Comparison of ENCODE assay signal across 1 cellular context in the genomic region with DNA sequence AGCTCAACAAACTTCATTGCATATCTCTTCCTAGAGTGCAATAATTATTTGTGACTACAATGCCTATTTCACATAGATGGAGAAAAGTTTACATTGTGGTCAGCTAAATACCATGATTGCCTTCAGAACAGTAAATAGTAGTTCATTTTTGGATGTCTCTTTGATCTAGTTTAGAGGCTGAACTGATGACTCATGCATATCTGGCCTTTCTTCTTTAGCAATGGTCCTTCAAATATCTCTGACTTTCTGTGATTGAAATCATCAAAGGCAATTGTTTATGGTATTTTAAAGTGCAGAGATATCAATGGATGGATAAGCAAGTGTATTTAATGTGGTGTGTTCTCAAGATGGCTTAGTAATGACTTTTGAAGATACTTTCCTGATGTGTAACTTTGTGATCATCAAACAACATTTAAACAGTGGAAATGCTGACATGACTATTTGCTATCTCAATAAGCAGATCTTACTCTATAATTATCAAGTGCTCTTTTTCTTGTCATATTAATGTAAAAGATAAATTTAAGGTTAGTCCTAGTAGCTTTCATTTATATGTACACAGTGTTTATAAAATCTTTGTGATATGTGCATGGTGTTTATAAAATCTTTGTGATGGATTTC.
A peak's percentile ranks its signal among the peaks of the same experiment; 100 is the strongest.
TF ChIP-seq lines count a peak whose summit lies in the region.

No MANE protein-coding gene starts in this region.

TF ChIP-seq in K562, 482 proteins besides CTCF, POLR2A, EP300 and RAD21:
- TF ChIP-seq ZNF354B (CRISPR knock-in tag; IDR thresholded peaks at IDR 0.05) (no peak), NFIC (IDR thresholded peaks at IDR 0.05) (no peak), MAFF (IDR thresholded peaks at IDR 0.05; ENCODE audit: low read length) (peak; percentile 62; the same call in 1 of the 2 replicates), MAFK (IDR thresholded peaks at IDR 0.05; ENCODE audit: low read length) (peak; percentile 71), HMG20B (CRISPR knock-in tag; IDR thresholded peaks at IDR 0.05) (no peak), ZNF174 (CRISPR knock-in tag; IDR thresholded peaks at IDR 0.05) (no peak), NBN (IDR thresholded peaks at IDR 0.05; ENCODE audit: low read depth) (no peak), ZNF316 (IDR thresholded peaks at IDR 0.05) (peak; percentile 75), C11orf30 (IDR thresholded peaks at IDR 0.05; ENCODE audit: low read depth) (peak; percentile 60; the same call in 1 of the 2 replicates), ZNF75A (CRISPR knock-in tag; IDR thresholded peaks at IDR 0.05) (no peak), MAFG (tag; conservative IDR thresholded peaks at IDR 0.05) (peak; percentile 37; the same call in 1 of the 2 replicates), PHB2 (IDR thresholded peaks at IDR 0.05; ENCODE audit: low read depth) (no peak)
- TF ChIP-seq, protein P1, sequence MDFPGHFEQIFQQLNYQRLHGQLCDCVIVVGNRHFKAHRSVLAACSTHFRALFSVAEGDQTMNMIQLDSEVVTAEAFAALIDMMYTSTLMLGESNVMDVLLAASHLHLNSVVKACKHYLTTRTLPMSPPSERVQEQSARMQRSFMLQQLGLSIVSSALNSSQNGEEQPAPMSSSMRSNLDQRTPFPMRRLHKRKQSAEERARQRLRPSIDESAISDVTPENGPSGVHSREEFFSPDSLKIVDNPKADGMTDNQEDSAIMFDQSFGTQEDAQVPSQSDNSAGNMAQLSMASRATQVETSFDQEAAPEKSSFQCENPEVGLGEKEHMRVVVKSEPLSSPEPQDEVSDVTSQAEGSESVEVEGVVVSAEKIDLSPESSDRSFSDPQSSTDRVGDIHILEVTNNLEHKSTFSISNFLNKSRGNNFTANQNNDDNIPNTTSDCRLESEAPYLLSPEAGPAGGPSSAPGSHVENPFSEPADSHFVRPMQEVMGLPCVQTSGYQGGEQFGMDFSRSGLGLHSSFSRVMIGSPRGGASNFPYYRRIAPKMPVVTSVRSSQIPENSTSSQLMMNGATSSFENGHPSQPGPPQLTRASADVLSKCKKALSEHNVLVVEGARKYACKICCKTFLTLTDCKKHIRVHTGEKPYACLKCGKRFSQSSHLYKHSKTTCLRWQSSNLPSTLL (IDR thresholded peaks at IDR 0.05) = no peak
- TF ChIP-seq, protein P2, sequence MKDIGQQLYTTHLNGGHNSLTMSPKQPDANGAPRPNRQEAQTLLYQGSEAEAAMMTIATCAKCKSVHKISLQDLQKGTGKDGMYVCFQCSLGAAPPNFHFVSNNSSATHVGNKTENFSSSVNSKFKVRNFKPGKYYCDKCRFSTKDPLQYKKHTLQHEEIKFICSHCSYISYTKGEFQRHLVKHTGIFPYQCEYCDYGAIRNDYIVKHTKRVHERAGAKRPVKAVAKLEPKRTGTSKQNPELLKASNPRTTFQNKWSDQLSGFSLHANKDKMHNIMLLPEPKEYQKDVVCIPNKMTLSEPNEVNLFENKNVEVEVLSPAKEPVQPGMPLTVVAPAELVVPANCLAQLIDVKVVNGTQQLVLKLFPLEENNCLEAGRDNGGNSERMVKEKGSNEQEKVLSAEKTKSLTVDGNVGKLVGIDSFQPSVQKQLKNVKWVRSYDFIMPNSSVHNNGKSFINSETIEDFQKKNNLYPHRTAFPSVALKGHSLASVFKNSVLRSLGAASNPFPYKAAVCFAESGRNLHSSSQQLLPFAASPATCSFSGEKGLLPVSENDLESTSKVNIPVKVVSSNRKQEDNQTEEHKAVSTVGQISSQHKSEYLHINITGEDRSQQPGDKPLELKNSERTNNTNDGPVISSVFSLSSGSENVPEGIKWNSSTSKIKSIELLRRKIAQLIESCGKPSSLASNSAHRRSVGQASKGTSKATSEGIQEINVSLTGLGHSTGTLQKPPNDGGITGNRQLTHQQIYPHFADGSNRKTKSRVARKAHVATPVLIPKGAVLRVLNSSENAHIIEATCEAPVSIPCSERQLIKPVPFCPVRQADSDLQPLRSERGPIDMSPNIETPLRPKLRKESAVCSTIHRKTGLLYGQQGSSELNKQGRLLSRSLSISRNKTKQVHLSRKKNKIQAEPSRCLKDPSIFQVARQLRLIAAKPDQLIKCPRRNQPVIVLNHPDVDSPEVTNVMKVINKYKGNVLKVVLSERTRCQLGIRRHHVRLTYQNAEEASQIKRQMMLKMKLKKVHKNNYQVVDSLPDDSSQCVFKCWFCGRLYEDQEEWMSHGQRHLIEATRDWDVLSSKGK (CRISPR knock-in tag; IDR thresholded peaks at IDR 0.05) = no peak
